Comparison of ENCODE assay signal across 10 cellular contexts in the genomic region with DNA sequence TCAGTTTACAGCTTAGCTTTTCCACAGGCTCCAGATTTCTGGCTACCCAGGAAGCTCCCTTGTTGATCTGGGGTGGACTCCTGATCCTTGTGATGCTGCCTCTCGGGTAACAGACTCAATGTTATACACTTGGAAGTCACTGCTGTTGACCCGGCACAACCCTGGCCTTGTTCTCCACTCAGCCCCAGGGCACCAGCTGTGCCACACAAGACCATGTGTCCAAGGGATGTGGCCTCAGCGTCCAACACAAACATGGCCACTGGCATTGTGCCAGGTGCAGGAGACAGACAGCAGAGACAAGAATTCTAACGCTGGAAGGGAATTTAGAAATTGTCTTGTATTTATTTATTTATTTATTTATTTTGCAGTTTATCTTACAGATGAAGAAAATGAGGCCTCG. TPM values are rescaled to one million over a fixed set of nuclear protein-coding genes. Genes with fewer than 3 reads are reported as not detected.
DNase-seq lines count a peak whose midpoint lies in the region; ATAC-seq and TF ChIP-seq lines count a peak whose summit lies in the region.
"Had no signal": no experiment of that assay in that cellular context is flagged by ENCODE, and none has a peak within 500 bp of the region (broad histone marks: within the 10 kb centered on the region; RNA-seq: fewer than 3 reads in every experiment).

No MANE protein-coding gene starts in this region.

- no peaks in the 10 kb centered on the region for H3K9me3 Mint-ChIP-seq in activated CD4-positive, alpha-beta T cell treated with anti-CD3 and anti-CD28 coated beads, Interleukin-2, amount 10 ng/mL, durations not matched to agents 7 days and 5 days
- H3K9me3 Mint-ChIP-seq in stimulated activated naive CD8-positive, alpha-beta T cell treated with anti-CD3 and anti-CD28 coated beads, Interleukin-15, amount 100 ng/mL, for 72 hours, result no peaks in the 10 kb centered on the region

- peak; percentile 96 for ATAC-seq in left lobe of liver
- no peak for ATAC-seq in stimulated activated naive CD8-positive, alpha-beta T cell treated with anti-CD3 and anti-CD28 coated beads, Interleukin-15, amount 100 ng/mL, for 72 hours
- ATAC-seq in T-helper 17 cell, result no peak
- ATAC-seq: A549 had no signal

- H3K9me3 ChIP-seq in tibial artery (no peaks in the 10 kb centered on the region), T-helper 17 cell (ENCODE audit: control insufficient read depth, low read length, poor library complexity, severe bottlenecking) (no peaks in the 10 kb centered on the region)
- H3K9me3 ChIP-seq: A549 had no signal

- CTCF ChIA-PET in activated CD4-positive, alpha-beta T cell treated with anti-CD3 and anti-CD28 coated beads, Interleukin-2, amount 10 ng/mL, durations not matched to agents 7 days and 5 days (lab: Charles Lee), result interaction anchor here (1.6 kb wide), 1 partner anchor 8 kb away, joined by 3 read pairs; no protein-coding TSS in a partner anchor

- no peak overlapping the region for H3K4me3 Mint-ChIP-seq in activated CD4-positive, alpha-beta T cell treated with anti-CD3 and anti-CD28 coated beads, Interleukin-2, amount 10 ng/mL, durations not matched to agents 7 days and 5 days
- no peak overlapping the region for H3K4me3 Mint-ChIP-seq in stimulated activated naive CD8-positive, alpha-beta T cell treated with anti-CD3 and anti-CD28 coated beads, Interleukin-15, amount 100 ng/mL, for 72 hours
- no peak overlapping the region for H3K4me3 Mint-ChIP-seq in T-helper 17 cell

- H3K27me3 ChIP-seq in tibial artery, result no peaks in the 10 kb centered on the region

- H3K4me1 Mint-ChIP-seq in activated CD4-positive, alpha-beta T cell treated with anti-CD3 and anti-CD28 coated beads, Interleukin-2, amount 10 ng/mL, durations not matched to agents 7 days and 5 days, result no peaks in the 10 kb centered on the region
- H3K4me1 Mint-ChIP-seq in stimulated activated naive CD8-positive, alpha-beta T cell treated with anti-CD3 and anti-CD28 coated beads, Interleukin-15, amount 100 ng/mL, for 72 hours, result no peaks in the 10 kb centered on the region
- no peaks in the 10 kb centered on the region for H3K4me1 Mint-ChIP-seq in T-helper 17 cell

- POLR2A ChIA-PET in activated CD4-positive, alpha-beta T cell treated with anti-CD3 and anti-CD28 coated beads, Interleukin-2, amount 10 ng/mL, durations not matched to agents 7 days and 5 days (lab: Charles Lee), result no interaction called here

- H3K27ac Mint-ChIP-seq in activated CD4-positive, alpha-beta T cell treated with anti-CD3 and anti-CD28 coated beads, Interleukin-2, amount 10 ng/mL, durations not matched to agents 7 days and 5 days, result no peak overlapping the region
- no peak overlapping the region for H3K27ac Mint-ChIP-seq in stimulated activated naive CD8-positive, alpha-beta T cell treated with anti-CD3 and anti-CD28 coated beads, Interleukin-15, amount 100 ng/mL, for 72 hours
- no peak overlapping the region for H3K27ac Mint-ChIP-seq in T-helper 17 cell

- H3K27ac ChIP-seq in caudate nucleus (ENCODE audit: low read depth, low read length) (peak overlapping the region; percentile 85), tibial artery (peak overlapping the region; percentile 59 to 60)

- H3K4me3 ChIP-seq in tibial artery, result no peak overlapping the region
- H3K4me3 ChIP-seq: A549 had no signal

- H3K36me3 ChIP-seq in tibial artery, result no peaks in the 10 kb centered on the region

- peaks cover 0 to 13% (median 8%) of the 10 kb centered on the region in 4 donors for H3K4me1 ChIP-seq in tibial artery

- DNase-seq in NCI-H526 (lab: John Stamatoyannopoulos, UW) (peak; percentile 15 to 28), NCI-H526 treated with DMSO at 0.1 percent for 48 hours (lab: John Stamatoyannopoulos, UW) (no peak), caudate nucleus (lab: John Stamatoyannopoulos, UW) (peak in 57 of 61 donors; percentile 6 to 89 (median 64)), left lobe of liver (ENCODE audit: low spot score) (peak; percentile 84), tibial artery (peak; percentile 71 to 93), T-helper 17 cell (no peak)
- no peak for DNase-seq in activated CD4-positive, alpha-beta T cell treated with anti-CD3 and anti-CD28 coated beads, Interleukin-2, amount 10 ng/mL, durations not matched to agents 7 days and 5 days
- DNase-seq in stimulated activated naive CD8-positive, alpha-beta T cell treated with anti-CD3 and anti-CD28 coated beads, Interleukin-15, amount 100 ng/mL, for 72 hours, result no peak
- DNase-seq: OCI-M1 had no signal

- H3K27me3 Mint-ChIP-seq in activated CD4-positive, alpha-beta T cell treated with anti-CD3 and anti-CD28 coated beads, Interleukin-2, amount 10 ng/mL, durations not matched to agents 7 days and 5 days, result peaks cover 3% of the 10 kb centered on the region
- no peaks in the 10 kb centered on the region for H3K27me3 Mint-ChIP-seq in stimulated activated naive CD8-positive, alpha-beta T cell treated with anti-CD3 and anti-CD28 coated beads, Interleukin-15, amount 100 ng/mL, for 72 hours
- H3K27me3 Mint-ChIP-seq in T-helper 17 cell, result peaks cover 21% of the 10 kb centered on the region

- TF ChIP-seq CTCF in tibial artery (IDR thresholded peaks at IDR 0.05), result no peak

- H3K36me3 Mint-ChIP-seq in activated CD4-positive, alpha-beta T cell treated with anti-CD3 and anti-CD28 coated beads, Interleukin-2, amount 10 ng/mL, durations not matched to agents 7 days and 5 days (ENCODE audit: low read depth), result no peaks in the 10 kb centered on the region
- H3K36me3 Mint-ChIP-seq in T-helper 17 cell (ENCODE audit: low read depth), result peaks cover 4% of the 10 kb centered on the region

- intact Hi-C loops in tibial artery (cut with DNase I; ENCODE audit: low total_unique reads), result no loop called here

RNA-seq across cellular contexts. Expression of a gene that starts 39.0 kb away (rescaled TPM):
- 20.1 TPM for total RNA-seq in left lobe of liver
- 10 to 100 TPM; 48.4 to 49.7 TPM for total RNA-seq in activated CD4-positive, alpha-beta T cell treated with anti-CD3 and anti-CD28 coated beads, Interleukin-2, amount 10 ng/mL, durations not matched to agents 7 days and 5 days
- 10 to 100 TPM; 54.1 to 65.5 TPM for total RNA-seq in T-helper 17 cell

RNA-seq across cellular contexts. Expression of a gene that starts 54.7 kb away (rescaled TPM):
- total RNA-seq in left lobe of liver (7.8 TPM), T-helper 17 cell (10 to 100 TPM in 1 of 2 donors, 1 to 10 TPM in 1; 2.9 to 15.6 TPM)
- 1 to 10 TPM in 1 of 2 experiments, under 1 TPM in 1; 0.92 to 1.3 TPM for total RNA-seq in activated CD4-positive, alpha-beta T cell treated with anti-CD3 and anti-CD28 coated beads, Interleukin-2, amount 10 ng/mL, durations not matched to agents 7 days and 5 days

Comparison
In these comparisons a context has a peak if more than half of its experiments do, and no peak if none do; other contexts are left out.
1. DNase-seq: peak in NCI-H526 (2 of 2), caudate nucleus (57 of 61), left lobe of liver (single experiment) and tibial artery (2 of 2); none in NCI-H526 treated with DMSO at 0.1 percent for 48 hours (single experiment), activated CD4-positive, alpha-beta T cell treated with anti-CD3 and anti-CD28 coated beads, Interleukin-2, amount 10 ng/mL, durations not matched to agents 7 days and 5 days (single experiment), stimulated activated naive CD8-positive, alpha-beta T cell treated with anti-CD3 and anti-CD28 coated beads, Interleukin-15, amount 100 ng/mL, for 72 hours (0 of 2) and T-helper 17 cell (0 of 3).